ENCODE assay signal across 32 cellular contexts in genomic region chr2:153189091-153189490, GRCh38.
"Had no signal": no experiment of that assay in that cellular context is flagged by ENCODE, and none has a peak within 500 bp of the region (broad histone marks: within the 10 kb centered on the region; RNA-seq: fewer than 3 reads in every experiment).

No MANE protein-coding gene starts in this region.

- DNase-seq: NCI-H1048, NCI-H1092 treated with DMSO at 0.1 percent for 48 hours, NCI-H1105 treated with DMSO at 0.1 percent for 48 hours, NCI-H1417, NCI-H1436, NCI-H146, NCI-H1694, NCI-H187, NCI-H1930, NCI-H2029 treated with DMSO at 0.1 percent for 48 hours, NCI-H2081 treated with DMSO at 0.1 percent for 48 hours, NCI-H2107, NCI-H2171, NCI-H226, NCI-H446 treated with DMSO at 0.1 percent for 48 hours, NCI-H510A, NCI-H524, NCI-H526, NCI-H69, NCI-H748 treated with DMSO at 0.1 percent for 48 hours, NCI-H82, PC-9, SHP77, SIG-M5, SJCRH30, T-cell had no signal

- ATAC-seq: Panc1, Right ventricle myocardium inferior, SK-N-SH treated with all-trans-retinoic acid at 6 μM for 48 hours, T-cell had no signal

- H3K36me3 ChIP-seq: SJCRH30 had no signal

- H3K27me3 ChIP-seq: SJCRH30 had no signal

- H3K4me1 ChIP-seq: SJCRH30 had no signal

- H3K9me3 ChIP-seq: SJCRH30 had no signal

- FAIRE-seq: RCC 7860 had no signal

- H3K4me3 ChIP-seq: PC-9, SJCRH30, SK-N-MC had no signal

- H3K27ac ChIP-seq: PC-9, RWPE1, SJCRH30, SK-N-MC had no signal

- H2AFZ ChIP-seq: PC-9 had no signal

- H3K4me2 ChIP-seq: PC-9 had no signal
